13 cellular contexts compared by ENCODE assay signal in genomic region chr10:112958275-112958995, GRCh38. TPM values are rescaled to one million over a fixed set of nuclear protein-coding genes. Genes with fewer than 3 reads are reported as not detected.
A peak's percentile ranks its signal among the peaks of the same experiment; 100 is the strongest.
DNase-seq lines count a peak whose midpoint lies in the region; ATAC-seq and TF ChIP-seq lines count a peak whose summit lies in the region.
"Had no signal": no experiment of that assay in that cellular context is flagged by ENCODE, and none has a peak within 500 bp of the region (broad histone marks: within the 10 kb centered on the region; RNA-seq: fewer than 3 reads in every experiment).

No MANE protein-coding gene starts in this region.

- peaks cover 2% of the 10 kb centered on the region for H3K27me3 Mint-ChIP-seq in neural progenitor cell (ENCODE audit: insufficient read depth, low read depth)
- peaks cover 65% of the 10 kb centered on the region for H3K27me3 Mint-ChIP-seq in activated naive CD4-positive, alpha-beta T cell treated with anti-CD3 and anti-CD28 coated beads, Interleukin-2, amount 10 ng/mL, durations not matched to agents 7 days and 5 days
- no peaks in the 10 kb centered on the region for H3K27me3 Mint-ChIP-seq in effector memory CD8-positive, alpha-beta T cell

- peak overlapping the region; percentile 94 for H3K4me2 ChIP-seq in neural progenitor cell

- no peaks in the 10 kb centered on the region for H3K9me3 Mint-ChIP-seq in neural progenitor cell
- no peaks in the 10 kb centered on the region for H3K9me3 Mint-ChIP-seq in activated naive CD4-positive, alpha-beta T cell treated with anti-CD3 and anti-CD28 coated beads, Interleukin-2, amount 10 ng/mL, durations not matched to agents 7 days and 5 days
- H3K9me3 Mint-ChIP-seq in effector memory CD8-positive, alpha-beta T cell, result no peaks in the 10 kb centered on the region

- H3K4me1 ChIP-seq in NT2/D1 (ENCODE audit: insufficient read depth, insufficient read length) (peaks cover 4% of the 10 kb centered on the region), neural progenitor cell (peaks cover 96% of the 10 kb centered on the region)

- H3K36me3 ChIP-seq in NT2/D1 (ENCODE audit: insufficient read depth, insufficient read length, low read length) (no peaks in the 10 kb centered on the region), neural progenitor cell (no peaks in the 10 kb centered on the region)

- ATAC-seq in effector memory CD8-positive, alpha-beta T cell (replicated peaks), result no peak
- ATAC-seq in GM18870 (IDR thresholded peaks at IDR 0.05; ENCODE audit: unreplicated experiment), result no peak

- H3K79me2 ChIP-seq in neural progenitor cell (ENCODE audit: low read depth), result peaks cover 100% of the 10 kb centered on the region
- H3K79me2 ChIP-seq: parathyroid adenoma had no signal

- H3K36me3 Mint-ChIP-seq in neural progenitor cell, result peaks cover 2% of the 10 kb centered on the region
- no peaks in the 10 kb centered on the region for H3K36me3 Mint-ChIP-seq in activated naive CD4-positive, alpha-beta T cell treated with anti-CD3 and anti-CD28 coated beads, Interleukin-2, amount 10 ng/mL, durations not matched to agents 7 days and 5 days
- peaks cover 6% of the 10 kb centered on the region for H3K36me3 Mint-ChIP-seq in effector memory CD8-positive, alpha-beta T cell (ENCODE audit: insufficient read depth)

- CTCF ChIA-PET in activated naive CD4-positive, alpha-beta T cell treated with anti-CD3 and anti-CD28 coated beads, Interleukin-2, amount 10 ng/mL, durations not matched to agents 7 days and 5 days (lab: Charles Lee), result no interaction called here

- H4K20me1 ChIP-seq in neural progenitor cell (ENCODE audit: low read depth), result peaks cover 71% of the 10 kb centered on the region

- H3K4me3 ChIP-seq in NT2/D1 (ENCODE audit: insufficient read length, low read depth) (no peak overlapping the region), neural progenitor cell (peak overlapping the region; percentile 25)

- H3K27me3 ChIP-seq in NT2/D1 (ENCODE audit: insufficient read depth, insufficient read length) (no peaks in the 10 kb centered on the region), neural progenitor cell (no peaks in the 10 kb centered on the region)

- H3K9ac ChIP-seq in NT2/D1 (ENCODE audit: insufficient read length, low read depth), result peak overlapping the region; percentile 39
- no peak overlapping the region for H3K9ac ChIP-seq in neural progenitor cell
- H3K9ac ChIP-seq: parathyroid adenoma had no signal

- DNase-seq in Caki2 (ENCODE audit: low read depth), result peak; percentile 73
- DNase-seq in NT2/D1 (ENCODE audit: low read depth, low spot score), result no peak
- no peak for DNase-seq in epithelial cell of prostate (ENCODE audit: low read depth, low spot score)
- no peak for DNase-seq in neural progenitor cell (ENCODE audit: low spot score)
- no peak for DNase-seq in activated naive CD4-positive, alpha-beta T cell treated with anti-CD3 and anti-CD28 coated beads, Interleukin-2, amount 10 ng/mL, durations not matched to agents 7 days and 5 days
- DNase-seq in Ammon's horn (ENCODE audit: low spot score), result no peak
- no peak for DNase-seq in effector memory CD8-positive, alpha-beta T cell
- DNase-seq: cerebellar nuclear complex, GOT3, NCI-H345, T-helper 2 cell had no signal

- H3K9me3 ChIP-seq in NT2/D1 (ENCODE audit: insufficient read depth, low read length) (no peaks in the 10 kb centered on the region), neural progenitor cell (ENCODE audit: low read depth) (no peaks in the 10 kb centered on the region)

- no peak for TF ChIP-seq CTCF in neural progenitor cell (IDR thresholded peaks at IDR 0.05)

- H2AFZ ChIP-seq in neural progenitor cell (replicated peaks), result no peak overlapping the region
- H2AFZ ChIP-seq: parathyroid adenoma had no signal

- H3K27ac Mint-ChIP-seq in neural progenitor cell, result no peak overlapping the region
- H3K27ac Mint-ChIP-seq in activated naive CD4-positive, alpha-beta T cell treated with anti-CD3 and anti-CD28 coated beads, Interleukin-2, amount 10 ng/mL, durations not matched to agents 7 days and 5 days, result no peak overlapping the region
- H3K27ac Mint-ChIP-seq in effector memory CD8-positive, alpha-beta T cell, result no peak overlapping the region

- H3K4me1 Mint-ChIP-seq in neural progenitor cell, result peaks cover 89% of the 10 kb centered on the region
- no peaks in the 10 kb centered on the region for H3K4me1 Mint-ChIP-seq in activated naive CD4-positive, alpha-beta T cell treated with anti-CD3 and anti-CD28 coated beads, Interleukin-2, amount 10 ng/mL, durations not matched to agents 7 days and 5 days
- H3K4me1 Mint-ChIP-seq in effector memory CD8-positive, alpha-beta T cell (ENCODE audit: low read depth in 2 of 2), result peaks cover 11 to 16% of the 10 kb centered on the region in 2 donors

- H3K27ac ChIP-seq in epithelial cell of prostate (peak overlapping the region; percentile 28), neural progenitor cell (peak overlapping the region; percentile 77)
- H3K27ac ChIP-seq: parathyroid adenoma had no signal

- H3F3A ChIP-seq in neural progenitor cell (ENCODE audit: low read depth), result peaks cover 61% of the 10 kb centered on the region

- in situ Hi-C loops in Caki2 (cut with HindIII; ENCODE audit: low pct_unique_long_range_greater_than_20kb, low sequenced_read_pairs), result no loop called here

- H3K4me3 Mint-ChIP-seq in neural progenitor cell, result peak overlapping the region; percentile 76
- no peak overlapping the region for H3K4me3 Mint-ChIP-seq in activated naive CD4-positive, alpha-beta T cell treated with anti-CD3 and anti-CD28 coated beads, Interleukin-2, amount 10 ng/mL, durations not matched to agents 7 days and 5 days
- H3K4me3 Mint-ChIP-seq in effector memory CD8-positive, alpha-beta T cell, result no peak overlapping the region

RNA-seq across cellular contexts. Expression of gene TCF7L2, which starts 8.4 kb away (rescaled TPM):
- 0.47 TPM in 1 of 2 replicates, not detected in the other for total RNA-seq in Caki2 (2014; rRNA removed; shearing (Covaris generic); ENCODE audit: low replicate concordance)
- 11.0 and 12.3 TPM in 2 replicates for total RNA-seq in neural progenitor cell (ENCODE audit: low replicate concordance)
